ENCODE assay signal across 29 cellular contexts in genomic region chr15:34828145-34828911, GRCh38. TPM values are rescaled to one million over a fixed set of nuclear protein-coding genes. Genes with fewer than 3 reads are reported as not detected.
DNase-seq lines count a peak whose midpoint lies in the region; ATAC-seq, FAIRE-seq and TF ChIP-seq lines count a peak whose summit lies in the region.
"Had no signal": no experiment of that assay in that cellular context is flagged by ENCODE, and none has a peak within 500 bp of the region (broad histone marks: within the 10 kb centered on the region; RNA-seq: fewer than 3 reads in every experiment).

No MANE protein-coding gene starts in this region.

- intact Hi-C loops in HepG2 (cut with micrococcal nuclease; ENCODE audit: unreplicated experiment), result no loop called here
- intact Hi-C loops in right lobe of liver (cut with DNase I), result no loop called here
- intact Hi-C loops in IMR-90 (cut with micrococcal nuclease), result no loop called here
- intact Hi-C loops in endothelial cell of umbilical vein (cut with micrococcal nuclease), result no loop called here

- H3K36me3 Mint-ChIP-seq in CD8-positive, alpha-beta memory T cell, result peaks cover 0 to 4% (median 0%) of the 10 kb centered on the region in 3 donors

- H4K5ac ChIP-seq in IMR-90 (ENCODE audit: low read depth, low read length), result no peak overlapping the region

- H3K36me3 ChIP-seq in HepG2 (replicated peaks in 1 of 2; ENCODE audit: control insufficient read depth in 1 of 2, insufficient read depth in 2 of 2, low read length in 2 of 2), result no peaks in the 10 kb centered on the region
- no peaks in the 10 kb centered on the region for H3K36me3 ChIP-seq in right lobe of liver
- H3K36me3 ChIP-seq in IMR-90 (ENCODE audit: control insufficient read depth, insufficient read depth, low read length), result no peaks in the 10 kb centered on the region
- H3K36me3 ChIP-seq in endothelial cell of umbilical vein (ENCODE audit: control insufficient read depth in 2 of 2, extremely low read depth in 1 of 2, insufficient read depth in 2 of 2, low read length in 2 of 2), result no peaks in the 10 kb centered on the region
- no peaks in the 10 kb centered on the region for H3K36me3 ChIP-seq in CD8-positive, alpha-beta memory T cell (ENCODE audit: insufficient read depth, low read length)
- no peaks in the 10 kb centered on the region for H3K36me3 ChIP-seq in right atrium auricular region
- H3K36me3 ChIP-seq: HAP-1, Peyer's patch had no signal

- peaks cover 0 to 4% (median 3%) of the 10 kb centered on the region in 5 donors for H3K9me3 Mint-ChIP-seq in CD8-positive, alpha-beta memory T cell
- H3K9me3 Mint-ChIP-seq: T-helper 1 cell treated with Interleukin-12 subunit alpha and Interleukin-12 subunit beta and Interleukin-4 antibody, amounts not matched to agents 30 μg/mL and 1 μg/mL, for 36 hours had no signal

- TF ChIP-seq EP300 in HepG2 (IDR thresholded peaks at IDR 0.05; ENCODE audit: low read depth in 2 of 2, low read length in 2 of 2), result no peak
- TF ChIP-seq EP300 in HepG2 (CRISPR knock-in tag; IDR thresholded peaks at IDR 0.05; ENCODE audit: borderline replicate concordance), result no peak

- FAIRE-seq in HepG2 (lab: Jason Lieb, UNC) (no peak), endothelial cell of umbilical vein (lab: Jason Lieb, UNC) (peak; percentile 46), GM12892 (lab: Jason Lieb, UNC) (no peak)
- FAIRE-seq: A204.1 had no signal

- H3K4me3 ChIP-seq in HepG2 (replicated peaks in 1 of 3; ENCODE audit: insufficient read depth in 1 of 3, low read depth in 2 of 3, low read length in 3 of 3) (no peak overlapping the region), right lobe of liver (no peak overlapping the region), IMR-90 (ENCODE audit: insufficient read depth, low read depth, low read length) (no peak overlapping the region), endothelial cell of umbilical vein (replicated peaks in 1 of 3; ENCODE audit: insufficient read depth in 1 of 3, low read depth in 1 of 3, low read length in 3 of 3) (no peak overlapping the region), right atrium auricular region (no peak overlapping the region)
- H3K4me3 ChIP-seq in CD8-positive, alpha-beta memory T cell (ENCODE audit: low read length), result no peak overlapping the region
- H3K4me3 ChIP-seq: HAP-1, Peyer's patch had no signal

- peaks cover 9 to 27% of the 10 kb centered on the region in 2 donors for H3K27me3 Mint-ChIP-seq in CD8-positive, alpha-beta memory T cell

- CTCF ChIA-PET in HepG2 (lab: Yijun Ruan, JAX; ENCODE audit: low intra/inter-chr PET ratio, low total read pairs) (no interaction called here), IMR-90 (lab: Yijun Ruan, JAX) (no interaction called here), endothelial cell of umbilical vein (lab: Charles Lee) (no interaction called here)
- CTCF ChIA-PET in CD8-positive, alpha-beta memory T cell (lab: Charles Lee), result no interaction called here

- no peak overlapping the region for H3K14ac ChIP-seq in IMR-90 (replicated peaks; ENCODE audit: low read depth, low read length)

- H2AFZ ChIP-seq in HepG2 (ENCODE audit: low read length) (no peak overlapping the region), IMR-90 (replicated peaks; ENCODE audit: low read length, poor library complexity) (no peak overlapping the region), endothelial cell of umbilical vein (ENCODE audit: low read depth, low read length) (no peak overlapping the region)

- no peak for DNase-seq in HepG2 (ENCODE audit: low spot score)
- no peak for DNase-seq in right lobe of liver
- no peak for DNase-seq in IMR-90
- no peak for DNase-seq in endothelial cell of umbilical vein (ENCODE audit: low read depth, low spot score)
- DNase-seq in CD8-positive, alpha-beta memory T cell, result no peak
- DNase-seq in GM12892 (ENCODE audit: insufficient read length), result no peak
- no peak for DNase-seq in right atrium auricular region (ENCODE audit: low spot score)
- DNase-seq: AML-193, Calu3, DMS153, GOT3, Kasumi-1, MV-4-11, NCI-H1105, NCI-H1436 treated with DMSO at 0.1 percent for 48 hours, NCI-H1930, NCI-H2107, NCI-H69, Peyer's patch, SHP77 treated with DMSO at 0.1 percent for 48 hours, SW 1271 had no signal

- no peak overlapping the region for H2BK5ac ChIP-seq in IMR-90 (ENCODE audit: low read depth, low read length, poor library complexity, severe bottlenecking)

- no peaks in the 10 kb centered on the region for H3K4me1 ChIP-seq in HepG2 (ENCODE audit: insufficient read depth, low read length)
- H3K4me1 ChIP-seq in right lobe of liver, result no peaks in the 10 kb centered on the region
- no peaks in the 10 kb centered on the region for H3K4me1 ChIP-seq in IMR-90 (ENCODE audit: control insufficient read depth, insufficient read depth, low read length)
- no peaks in the 10 kb centered on the region for H3K4me1 ChIP-seq in endothelial cell of umbilical vein (ENCODE audit: control insufficient read depth, extremely low read depth, insufficient read depth, low read length)
- no peaks in the 10 kb centered on the region for H3K4me1 ChIP-seq in CD8-positive, alpha-beta memory T cell (ENCODE audit: insufficient read depth, low read length)
- H3K4me1 ChIP-seq in right atrium auricular region, result no peaks in the 10 kb centered on the region
- H3K4me1 ChIP-seq: HAP-1, Peyer's patch had no signal

- no peak overlapping the region for H4K8ac ChIP-seq in IMR-90 (ENCODE audit: low read depth in 2 of 2, low read length in 2 of 2)

- ATAC-seq in HepG2, result no peak
- ATAC-seq in right lobe of liver, result no peak
- no peak for ATAC-seq in IMR-90 (ENCODE audit: low read depth)

- no peak overlapping the region for H2AK9ac ChIP-seq in IMR-90 (replicated peaks; ENCODE audit: low read depth, low read length, poor library complexity)

- H2BK120ac ChIP-seq in IMR-90 (ENCODE audit: low read depth, low read length), result no peak overlapping the region

- WGBS in HepG2 (ENCODE audit: low lambda C conversion rate), result under 1% methylated on average over 5 of the region's 5 CpGs
- WGBS in right lobe of liver (ENCODE audit: insufficient coverage, low coverage, low lambda C conversion rate, missing lambda C conversion rate), result 43% methylated on average over 5 of the region's 5 CpGs
- no CpG with 5 or more reads among the region's 5 CpGs for WGBS in IMR-90 (ENCODE audit: extremely low coverage in 2 of 2, insufficient read length in 1 of 2), 2 experiments

- H3K4me2 ChIP-seq in HepG2 (ENCODE audit: low read depth, low read length), result no peak overlapping the region
- no peak overlapping the region for H3K4me2 ChIP-seq in IMR-90 (ENCODE audit: low read depth, low read length)
- no peak overlapping the region for H3K4me2 ChIP-seq in endothelial cell of umbilical vein (ENCODE audit: insufficient read depth, low read length)

- POLR2A ChIA-PET in HepG2 (lab: Yijun Ruan, JAX) (no interaction called here), IMR-90 (lab: Charles Lee; ENCODE audit: unreplicated experiment) (no interaction called here), endothelial cell of umbilical vein (lab: Charles Lee) (no interaction called here)
- POLR2A ChIA-PET in CD8-positive, alpha-beta memory T cell (lab: Charles Lee), result no interaction called here

- H2BK20ac ChIP-seq in IMR-90 (ENCODE audit: low read depth, low read length), result no peak overlapping the region

- H3K27ac Mint-ChIP-seq in CD8-positive, alpha-beta memory T cell, result no peak overlapping the region
- H3K27ac Mint-ChIP-seq: T-helper 1 cell treated with Interleukin-12 subunit alpha and Interleukin-12 subunit beta and Interleukin-4 antibody, amounts not matched to agents 30 μg/mL and 1 μg/mL, for 36 hours had no signal

- H3K4me3 Mint-ChIP-seq in CD8-positive, alpha-beta memory T cell, result no peak overlapping the region
- H3K4me3 Mint-ChIP-seq: T-helper 1 cell treated with Interleukin-12 subunit alpha and Interleukin-12 subunit beta and Interleukin-4 antibody, amounts not matched to agents 30 μg/mL and 1 μg/mL, for 36 hours had no signal

- no peak overlapping the region for H3K18ac ChIP-seq in IMR-90 (ENCODE audit: low read depth, low read length)

- in situ Hi-C loops in HepG2 (cut with HindIII; ENCODE audit: extremely low pct_ligation_motif_present, low pct_unique_long_range_greater_than_20kb) (no loop called here), IMR-90 (cut with MboI; ENCODE audit: low sequenced_read_pairs) (no loop called here)

- H3K56ac ChIP-seq in IMR-90 (ENCODE audit: extremely low read depth, insufficient read depth, low read length), result no peak overlapping the region

- no peak for TF ChIP-seq POLR2A in HepG2 (IDR thresholded peaks at IDR 0.05; ENCODE audit: insufficient read depth in 1 of 2, low read depth in 2 of 2, low read length in 2 of 2)
- no peak for TF ChIP-seq POLR2A in right lobe of liver (IDR thresholded peaks at IDR 0.05)
- no peak for TF ChIP-seq POLR2A in IMR-90 (IDR thresholded peaks at IDR 0.05; ENCODE audit: low read depth, low read length)
- TF ChIP-seq POLR2A in endothelial cell of umbilical vein (IDR thresholded peaks at IDR 0.05; ENCODE audit: low read depth, low read length), result no peak
- TF ChIP-seq POLR2A in GM12892 (IDR thresholded peaks at IDR 0.05; ENCODE audit: low read depth, low read length), result no peak

- BruUV-seq in HepG2 (replicated peaks; lab: Mats Ljungman, UMichigan) (no TSS peak), IMR-90 (replicated peaks; lab: Mats Ljungman, UMichigan) (no TSS peak), endothelial cell of umbilical vein (replicated peaks; lab: Mats Ljungman, UMichigan) (no TSS peak)

- TF ChIP-seq CTCF in HepG2 (CRISPR knock-in tag; IDR thresholded peaks at IDR 0.05) (no peak), right lobe of liver (IDR thresholded peaks at IDR 0.05) (no peak), IMR-90 (conservative IDR thresholded peaks at IDR 0.05; ENCODE audit: low read depth, low read length) (no peak), endothelial cell of umbilical vein (IDR thresholded peaks at IDR 0.05; ENCODE audit: extremely low read depth in 1 of 2, insufficient read depth in 1 of 2, low read depth in 1 of 2, low read length in 2 of 2) (no peak), right atrium auricular region (IDR thresholded peaks at IDR 0.05) (no peak)

- H4K20me1 ChIP-seq in HepG2 (ENCODE audit: insufficient read depth, low read length) (no peaks in the 10 kb centered on the region), IMR-90 (ENCODE audit: insufficient read depth, low read length) (no peaks in the 10 kb centered on the region), endothelial cell of umbilical vein (replicated peaks; ENCODE audit: control insufficient read depth, extremely low read depth, insufficient read depth, low read length) (no peaks in the 10 kb centered on the region)

- H2AK5ac ChIP-seq in IMR-90 (ENCODE audit: low read depth, low read length), result no peak overlapping the region

- H3K27ac ChIP-seq in HepG2 (ENCODE audit: extremely low read length, insufficient read depth, low read length) (no peak overlapping the region), right lobe of liver (no peak overlapping the region), IMR-90 (ENCODE audit: insufficient read depth, low read length) (no peak overlapping the region), endothelial cell of umbilical vein (ENCODE audit: insufficient read depth, low read depth, low read length) (no peak overlapping the region), right atrium auricular region (no peak overlapping the region)
- H3K27ac ChIP-seq in CD8-positive, alpha-beta memory T cell (ENCODE audit: low read depth, low read length), result no peak overlapping the region
- H3K27ac ChIP-seq: C4-2B, HL-60, Peyer's patch had no signal

- H3K9ac ChIP-seq in HepG2 (ENCODE audit: insufficient read depth, low read depth, low read length), result no peak overlapping the region
- H3K9ac ChIP-seq in IMR-90 (ENCODE audit: low read depth, low read length), result no peak overlapping the region
- H3K9ac ChIP-seq in endothelial cell of umbilical vein (replicated peaks; ENCODE audit: extremely low read depth, insufficient read depth, low read length), result no peak overlapping the region

- TF ChIP-seq RAD21 in HepG2 (CRISPR knock-in tag; IDR thresholded peaks at IDR 0.05) (no peak), IMR-90 (IDR thresholded peaks at IDR 0.05; ENCODE audit: low read length) (no peak)

- no peaks in the 10 kb centered on the region; the same call in 1 of the 2 replicates for H3K9me1 ChIP-seq in IMR-90 (ENCODE audit: insufficient read depth, low read length)
- peaks cover 5% of the 10 kb centered on the region for H3K9me1 ChIP-seq in endothelial cell of umbilical vein (replicated peaks; ENCODE audit: control insufficient read depth, extremely low read depth, insufficient read depth, low read length)

- 0 out of 3 replicates have a peak overlapping the region, but pooled peaks have one; percentile 33 for H2BK15ac ChIP-seq in IMR-90 (ENCODE audit: low read depth, low read length)

- H3K79me2 ChIP-seq in HepG2 (ENCODE audit: insufficient read depth, low read length) (no peaks in the 10 kb centered on the region), endothelial cell of umbilical vein (ENCODE audit: control insufficient read depth, insufficient read depth, low read length) (no peaks in the 10 kb centered on the region)

- no peak overlapping the region for H3K4ac ChIP-seq in IMR-90 (ENCODE audit: low read depth, low read length)

- dilution Hi-C loops in IMR-90 (cut with HindIII; ENCODE audit: low sequenced_read_pairs, unreplicated experiment), result no loop called here
- dilution Hi-C loops in endothelial cell of umbilical vein (cut with MboI; ENCODE audit: extremely low pct_ligation_motif_present, low sequenced_read_pairs), result no loop called here

- no peak overlapping the region for H4K91ac ChIP-seq in IMR-90 (ENCODE audit: insufficient read depth, low read depth, low read length)

- no peaks in the 10 kb centered on the region for H3K4me1 Mint-ChIP-seq in CD8-positive, alpha-beta memory T cell

- H3K27me3 ChIP-seq in HepG2 (ENCODE audit: control insufficient read depth in 1 of 2, insufficient read depth in 2 of 2, low read length in 2 of 2) (no peaks in the 10 kb centered on the region), right lobe of liver (no peaks in the 10 kb centered on the region), IMR-90 (ENCODE audit: control insufficient read depth, insufficient read depth, low read length) (no peaks in the 10 kb centered on the region), endothelial cell of umbilical vein (ENCODE audit: control insufficient read depth in 2 of 2, insufficient read depth in 2 of 2, low read length in 2 of 2) (peaks cover 0 to 6% of the 10 kb centered on the region in 2 experiments), right atrium auricular region (no peaks in the 10 kb centered on the region)
- no peaks in the 10 kb centered on the region for H3K27me3 ChIP-seq in CD8-positive, alpha-beta memory T cell (ENCODE audit: insufficient read depth, low read length, poor library complexity, severe bottlenecking)
- H3K27me3 ChIP-seq: Peyer's patch had no signal

- H3K23ac ChIP-seq in IMR-90 (ENCODE audit: low read depth, low read length), result no peak overlapping the region

- no peaks in the 10 kb centered on the region for H3K79me1 ChIP-seq in IMR-90 (ENCODE audit: low read depth in 1 of 2, low read length in 2 of 2)

- H3K9me3 ChIP-seq in HepG2 (ENCODE audit: low read length) (no peaks in the 10 kb centered on the region), right lobe of liver (no peaks in the 10 kb centered on the region), IMR-90 (ENCODE audit: control insufficient read depth, insufficient read depth, low read length) (no peaks in the 10 kb centered on the region), endothelial cell of umbilical vein (replicated peaks; ENCODE audit: control insufficient read depth, insufficient read depth, low read length) (no peaks in the 10 kb centered on the region), right atrium auricular region (no peaks in the 10 kb centered on the region)
- H3K9me3 ChIP-seq in CD8-positive, alpha-beta memory T cell (ENCODE audit: low read length), result no peaks in the 10 kb centered on the region
- H3K9me3 ChIP-seq: HAP-1, Peyer's patch had no signal

RNA-seq across cellular contexts. Expression of gene ACTC1, which starts 33.0 kb away (rescaled TPM):
- total RNA-seq in HepG2 (2016; rRNA removed; fragmentation: Illumina TruSeq; extraction: Trizol) (not detected in 2 replicates), right lobe of liver (1 to 10 TPM in 1 of 6 experiments, under 1 TPM in 2, not detected in 3; 0.29 to 1.4 (median 0.93) TPM), IMR-90 (2012; rRNA removed) (0.83 and 1.1 TPM in 2 replicates), endothelial cell of umbilical vein (not detected in 2 replicates), right atrium auricular region (over 10,000 TPM in 1 of 2 donors, 1,000 to 10,000 TPM in 1; 8,662 to 10,302 TPM)
- not detected in 2 replicates for total RNA-seq in HepG2 (2016; cell fraction: cytosol; rRNA removed; fragmentation: Illumina TruSeq; extraction: Trizol; ENCODE audit: low read depth)
- total RNA-seq in HepG2 (2016; cell fraction: insoluble cytoplasmic fraction; rRNA removed; fragmentation: Illumina TruSeq; extraction: Trizol), result not detected in 2 replicates
- not detected in 2 replicates for total RNA-seq in HepG2 (2016; cell fraction: membrane; rRNA removed; fragmentation: Illumina TruSeq; extraction: Trizol)
- total RNA-seq in HepG2 (2016; cell fraction: nucleus; rRNA removed; fragmentation: Illumina TruSeq; extraction: Trizol), result not detected in 2 replicates
- polyA plus RNA-seq in HepG2 (2011; rRNA removed) (not detected in 2 replicates), IMR-90 (2012; rRNA removed) (1.9 and 2.8 TPM in 2 replicates), endothelial cell of umbilical vein (0.64 and 1.0 TPM in 2 replicates)
- not detected in 2 replicates for polyA plus RNA-seq in HepG2 (2011; cell fraction: cytosol; rRNA removed)
- not detected in 2 replicates for polyA plus RNA-seq in HepG2 (2011; cell fraction: nucleus; rRNA removed)
- not detected in 2 replicates for polyA plus RNA-seq in HepG2 (2012)
- 0.07 TPM in 1 of 2 replicates, not detected in the other for polyA plus RNA-seq in HepG2 (2016; cell fraction: cytosol; fragmentation: Illumina TruSeq; extraction: Trizol; ENCODE audit: low read depth)
- not detected in 2 replicates for polyA plus RNA-seq in HepG2 (2016; cell fraction: insoluble cytoplasmic fraction; fragmentation: Illumina TruSeq; extraction: Trizol; ENCODE audit: low read depth)
- not detected in 2 replicates for polyA plus RNA-seq in HepG2 (2016; cell fraction: membrane; fragmentation: Illumina TruSeq; extraction: Trizol; ENCODE audit: low read depth)
- not detected in 2 replicates for polyA plus RNA-seq in HepG2 (2016; cell fraction: nucleus; fragmentation: Illumina TruSeq; extraction: Trizol; ENCODE audit: insufficient read depth, low read depth)
- polyA minus RNA-seq in HepG2 (2011; rRNA and poly(A)+ RNA removed; ENCODE audit: low replicate concordance), result 13.7 TPM in 1 of 2 replicates, not detected in the other
- polyA minus RNA-seq in HepG2 (2011; cell fraction: cytosol; rRNA and poly(A)+ RNA removed), result 0.40 TPM in 1 of 2 replicates, not detected in the other
- not detected in 2 replicates for polyA minus RNA-seq in HepG2 (2011; cell fraction: nucleus; rRNA and poly(A)+ RNA removed)
- 0.63 and 1.7 TPM in 2 replicates for polyA plus RNA-seq in IMR-90 (2012; cell fraction: cytosol; rRNA removed)
- polyA plus RNA-seq in IMR-90 (2012; cell fraction: nucleus; rRNA removed; ENCODE audit: low replicate concordance), result 1.2 TPM in 2 replicates
- 0.44 and 0.72 TPM in 2 replicates for polyA plus RNA-seq in endothelial cell of umbilical vein (2011; cell fraction: cytosol; rRNA removed)
- 0.54 and 0.55 TPM in 2 replicates for polyA plus RNA-seq in endothelial cell of umbilical vein (2011; cell fraction: nucleus; rRNA removed)
- polyA plus RNA-seq in endothelial cell of umbilical vein (2012), result not detected in 2 replicates
- 1.4 TPM in 1 of 2 replicates, not detected in the other for polyA minus RNA-seq in endothelial cell of umbilical vein
- 3.1 TPM for polyA minus RNA-seq in endothelial cell of umbilical vein (2011; cell fraction: cytosol; rRNA and poly(A)+ RNA removed)
- polyA minus RNA-seq in endothelial cell of umbilical vein (2011; cell fraction: nucleus; rRNA and poly(A)+ RNA removed), result not detected in 2 replicates
- not detected for total RNA-seq in CD8-positive, alpha-beta memory T cell
- polyA plus RNA-seq in CD8-positive, alpha-beta memory T cell, result not detected
- polyA plus RNA-seq in GM12892 (2012; ENCODE audit: missing spikeins), result not detected
- total RNA-seq: Calu3, Daoy, G401, OCI-LY7, Peyer's patch had no signal

Comparison
In these comparisons a context has a peak if more than half of its experiments do, and no peak if none do; other contexts are left out.
1. RNA of gene ACTC1, which starts 33.0 kb away (total RNA-seq): 8,662 to 10,302 TPM in right atrium auricular region; 0.83 to 1.1 TPM in IMR-90, 0.29 to 1.4 TPM in right lobe of liver, not detected in endothelial cell of umbilical vein, not detected in HepG2 and not detected in CD8-positive, alpha-beta memory T cell; every median in the first group is over 1,000 times any median in the second.